In the genomic region with DNA sequence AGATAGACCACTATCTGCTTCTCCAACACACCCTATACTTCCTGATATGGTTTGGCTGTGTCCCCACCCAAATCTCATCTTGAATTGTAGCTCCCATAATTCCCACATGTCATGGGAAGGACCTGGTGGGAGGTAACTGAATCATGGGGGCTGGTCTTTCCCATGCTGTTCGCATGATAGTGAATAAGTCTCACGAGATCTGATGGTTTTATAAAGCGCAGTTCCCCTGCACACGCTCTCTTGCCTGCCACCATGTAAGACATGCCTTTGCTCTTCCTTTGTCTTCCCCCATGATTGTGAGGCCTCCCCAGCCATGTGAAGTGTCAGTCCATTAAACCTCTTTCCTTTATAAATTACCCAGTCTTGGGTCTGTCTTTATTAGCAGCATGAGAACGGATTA, we compare ENCODE assay signal across 7 cellular contexts. TPM values are rescaled to one million over a fixed set of nuclear protein-coding genes. Genes with fewer than 3 reads are reported as not detected.
A peak's percentile ranks its signal among the peaks of the same experiment; 100 is the strongest.
DNase-seq lines count a peak whose midpoint lies in the region; ATAC-seq, FAIRE-seq and TF ChIP-seq lines count a peak whose summit lies in the region.
"Not testable (repeated sequence)": the region's sequence is repeated elsewhere in the genome, so short reads cannot be mapped to it uniquely, and the experiment has no call there.
"Had no signal": no experiment of that assay in that cellular context is flagged by ENCODE, and none has a peak within 500 bp of the region (broad histone marks: within the 10 kb centered on the region; RNA-seq: fewer than 3 reads in every experiment).

No MANE protein-coding gene starts in this region.

- not testable (repeated sequence) for H3K9me3 ChIP-seq in K562 (replicated peaks; ENCODE audit: control insufficient read depth, insufficient read depth, low read depth, low read length); HepG2 (ENCODE audit: low read length); neutrophil

- intact Hi-C loops in CD14-positive monocyte (cut with micrococcal nuclease); K562 (cut with micrococcal nuclease); dendritic cell treated with granulocyte-macrophage colony-stimulating factor and Interleukin-4, amounts not matched to agents 40 ng/mL and 50 ng/mL, for 4 days (cut with micrococcal nuclease); HepG2 (cut with micrococcal nuclease; ENCODE audit: unreplicated experiment): not testable (repeated sequence)

- TF ChIP-seq EP300 in K562 (IDR thresholded peaks at IDR 0.05; ENCODE audit: low read length); HepG2 (IDR thresholded peaks at IDR 0.05; ENCODE audit: low read depth in 2 of 2, low read length in 2 of 2); HepG2 (CRISPR knock-in tag; IDR thresholded peaks at IDR 0.05; ENCODE audit: borderline replicate concordance): not testable (repeated sequence)

- not testable (repeated sequence) for H3K4me3 Mint-ChIP-seq in CD14-positive monocyte; dendritic cell treated with granulocyte-macrophage colony-stimulating factor and Interleukin-4, amounts not matched to agents 40 ng/mL and 50 ng/mL, for 4 days

- not testable (repeated sequence) for BruUV-seq in K562 (replicated peaks; lab: Mats Ljungman, UMichigan); HepG2 (replicated peaks; lab: Mats Ljungman, UMichigan)

- H3K4me1 ChIP-seq in K562 (replicated peaks in 1 of 2; ENCODE audit: control insufficient read depth in 2 of 2, insufficient read depth in 2 of 2, low read length in 2 of 2) (peaks cover 20 to 38% of the 10 kb centered on the region in 2 experiments), HepG2 (ENCODE audit: insufficient read depth, low read length) (peaks cover 29% of the 10 kb centered on the region), neutrophil (ENCODE audit: control insufficient read depth in 1 of 2, insufficient read depth in 1 of 2, low read depth in 1 of 2, low read length in 1 of 2) (peaks cover 14 to 42% of the 10 kb centered on the region in 2 experiments)

- POLR2A ChIA-PET in K562 (lab: Yijun Ruan, JAX) = not testable (repeated sequence)
- POLR2A ChIA-PET in HepG2 (lab: Yijun Ruan, JAX) = interaction anchor here (0.9 kb wide), 1 partner anchor 180 kb away, joined by 3 read pairs; no protein-coding TSS in a partner anchor

- not testable (repeated sequence) for H2AFZ ChIP-seq in K562 (ENCODE audit: low read depth, low read length); HepG2 (ENCODE audit: low read length)

- TF ChIP-seq RAD21 in K562 (CRISPR knock-in tag; conservative IDR thresholded peaks at IDR 0.05 in 1 of 2, IDR thresholded peaks at IDR 0.05 in 1 of 2); HepG2 (CRISPR knock-in tag; IDR thresholded peaks at IDR 0.05): not testable (repeated sequence)

- TF ChIP-seq CTCF in CD14-positive monocyte (IDR thresholded peaks at IDR 0.05); K562 (IDR thresholded peaks at IDR 0.05 in 2 of 3, conservative IDR thresholded peaks at IDR 0.05 in 1 of 3; ENCODE audit: insufficient read depth in 2 of 3, low read depth in 1 of 3, low read length in 3 of 3); HepG2 (CRISPR knock-in tag; IDR thresholded peaks at IDR 0.05); neutrophil (IDR thresholded peaks at IDR 0.05): not testable (repeated sequence)

- not testable (repeated sequence) for H3K4me3 ChIP-seq in K562; HepG2 (replicated peaks in 1 of 3; ENCODE audit: insufficient read depth in 1 of 3, low read depth in 2 of 3, low read length in 3 of 3); neutrophil (ENCODE audit: low read depth in 1 of 2, low read length in 1 of 2)

- peaks cover 2 to 16% (median 7%) of the 10 kb centered on the region in 7 donors for H3K9me3 Mint-ChIP-seq in CD14-positive monocyte
- peaks cover 7 to 14% of the 10 kb centered on the region in 2 donors for H3K9me3 Mint-ChIP-seq in activated naive CD4-positive, alpha-beta T cell treated with anti-CD3 and anti-CD28 coated beads, Interleukin-2, amount 50 U/mL, for 72 hours
- H3K9me3 Mint-ChIP-seq in dendritic cell treated with granulocyte-macrophage colony-stimulating factor and Interleukin-4, amounts not matched to agents 40 ng/mL and 50 ng/mL, for 4 days = peaks cover 22% of the 10 kb centered on the region

- not testable (repeated sequence) for H3K36me3 ChIP-seq in K562 (ENCODE audit: control insufficient read depth, insufficient read depth, low read length)
- peaks cover 20 to 48% of the 10 kb centered on the region in 2 experiments for H3K36me3 ChIP-seq in HepG2 (replicated peaks in 1 of 2; ENCODE audit: control insufficient read depth in 1 of 2, insufficient read depth in 2 of 2, low read length in 2 of 2)
- peaks cover 61% of the 10 kb centered on the region for H3K36me3 ChIP-seq in neutrophil

- peaks cover 35% of the 10 kb centered on the region for H3K79me2 ChIP-seq in K562 (ENCODE audit: control insufficient read depth, insufficient read depth, low read length)
- peaks cover 93% of the 10 kb centered on the region for H3K79me2 ChIP-seq in HepG2 (ENCODE audit: insufficient read depth, low read length)

- not testable (repeated sequence) for ATAC-seq in activated naive CD4-positive, alpha-beta T cell treated with anti-CD3 and anti-CD28 coated beads, Interleukin-2, amount 50 U/mL, for 72 hours; K562; HepG2

- in situ Hi-C loops in K562 (cut with MboI); HepG2 (cut with HindIII; ENCODE audit: extremely low pct_ligation_motif_present, low pct_unique_long_range_greater_than_20kb): not testable (repeated sequence)

- H3K9me1 ChIP-seq in K562 (ENCODE audit: control insufficient read depth, insufficient read depth, low read length) = not testable (repeated sequence)

- TF ChIP-seq POLR2A in K562 (conservative IDR thresholded peaks at IDR 0.05); HepG2 (IDR thresholded peaks at IDR 0.05; ENCODE audit: insufficient read depth in 1 of 2, low read depth in 2 of 2, low read length in 2 of 2): not testable (repeated sequence)

- peaks cover 62 to 79% of the 10 kb centered on the region in 2 donors for H3K36me3 Mint-ChIP-seq in CD14-positive monocyte
- H3K36me3 Mint-ChIP-seq in activated naive CD4-positive, alpha-beta T cell treated with anti-CD3 and anti-CD28 coated beads, Interleukin-2, amount 50 U/mL, for 72 hours = peaks cover 17 to 19% of the 10 kb centered on the region in 2 donors
- H3K36me3 Mint-ChIP-seq in dendritic cell treated with granulocyte-macrophage colony-stimulating factor and Interleukin-4, amounts not matched to agents 40 ng/mL and 50 ng/mL, for 4 days (ENCODE audit: low read depth) = peaks cover 88% of the 10 kb centered on the region

- not testable (repeated sequence) for H4K20me1 ChIP-seq in K562 (replicated peaks; ENCODE audit: control insufficient read depth, insufficient read depth, low read length)
- H4K20me1 ChIP-seq in HepG2 (ENCODE audit: insufficient read depth, low read length) = peaks cover 16% of the 10 kb centered on the region; the same call in 1 of the 2 replicates

- WGBS in K562 (ENCODE audit: insufficient coverage, low coverage, missing lambda C conversion rate) = 94% methylated on average over 5 of the region's 5 CpGs
- 100% methylated on average over 5 of the region's 5 CpGs for WGBS in HepG2 (ENCODE audit: low lambda C conversion rate)

- CTCF ChIA-PET in K562 (lab: Yijun Ruan, JAX; ENCODE audit: low intra/inter-chr PET ratio); HepG2 (lab: Yijun Ruan, JAX; ENCODE audit: low intra/inter-chr PET ratio, low total read pairs): not testable (repeated sequence)

- H3K27me3 ChIP-seq in K562 (ENCODE audit: control insufficient read depth in 2 of 2, insufficient read depth in 2 of 2, low read length in 2 of 2); HepG2 (ENCODE audit: control insufficient read depth in 1 of 2, insufficient read depth in 2 of 2, low read length in 2 of 2); neutrophil: not testable (repeated sequence)

- not testable (repeated sequence) for H3K27ac ChIP-seq in K562 (ENCODE audit: extremely low read depth, low read depth, low read length); HepG2 (ENCODE audit: extremely low read length, insufficient read depth, low read length)
- peak overlapping the region; percentile 57 for H3K27ac ChIP-seq in neutrophil

- H3K4me2 ChIP-seq in K562 (ENCODE audit: insufficient read depth, low read length) = 0 out of 2 replicates have a peak overlapping the region, but pooled peaks have one; percentile 70
- not testable (repeated sequence) for H3K4me2 ChIP-seq in HepG2 (ENCODE audit: low read depth, low read length)

- not testable (repeated sequence) for H3K9ac ChIP-seq in K562 (ENCODE audit: insufficient read depth in 1 of 2, low read depth in 2 of 2, low read length in 2 of 2); HepG2 (ENCODE audit: insufficient read depth, low read depth, low read length)

- peaks cover 33% of the 10 kb centered on the region for H3K4me1 Mint-ChIP-seq in CD14-positive monocyte
- H3K4me1 Mint-ChIP-seq in dendritic cell treated with granulocyte-macrophage colony-stimulating factor and Interleukin-4, amounts not matched to agents 40 ng/mL and 50 ng/mL, for 4 days (ENCODE audit: low read depth) = peaks cover 56% of the 10 kb centered on the region

- not testable (repeated sequence) for FAIRE-seq in K562 (lab: Jason Lieb, UNC); HepG2 (lab: Jason Lieb, UNC)

- H3K27ac Mint-ChIP-seq in CD14-positive monocyte = peak overlapping the region in 4 of 7 donors; percentile 15 to 52 (median 19)
- H3K27ac Mint-ChIP-seq in activated naive CD4-positive, alpha-beta T cell treated with anti-CD3 and anti-CD28 coated beads, Interleukin-2, amount 50 U/mL, for 72 hours = peak overlapping the region; percentile 1 to 72
- peak overlapping the region; percentile 1 for H3K27ac Mint-ChIP-seq in dendritic cell treated with granulocyte-macrophage colony-stimulating factor and Interleukin-4, amounts not matched to agents 40 ng/mL and 50 ng/mL, for 4 days

- DNase-seq in CD14-positive monocyte (ENCODE audit: low spot score); activated naive CD4-positive, alpha-beta T cell treated with anti-CD3 and anti-CD28 coated beads, Interleukin-2, amount 50 U/mL, for 72 hours (ENCODE audit: low spot score in 2 of 2); K562 (ENCODE audit: extremely low read depth in 1 of 4, low spot score in 3 of 4); HepG2 (ENCODE audit: low spot score): not testable (repeated sequence)

- H3K27me3 Mint-ChIP-seq in CD14-positive monocyte (ENCODE audit: low read depth in 3 of 3); dendritic cell treated with granulocyte-macrophage colony-stimulating factor and Interleukin-4, amounts not matched to agents 40 ng/mL and 50 ng/mL, for 4 days: not testable (repeated sequence)

RNA-seq across cellular contexts. Expression of a gene that starts 11.2 kb away (rescaled TPM):
- polyA plus RNA-seq in CD14-positive monocyte = 100 to 1,000 TPM; 259 to 292 TPM
- 10 to 100 TPM; 11.6 to 16.4 TPM for total RNA-seq in activated naive CD4-positive, alpha-beta T cell treated with anti-CD3 and anti-CD28 coated beads, Interleukin-2, amount 50 U/mL, for 72 hours
- total RNA-seq in K562 (2011; cell fraction: chromatin; rRNA removed; ENCODE audit: low replicate concordance) = 30.3 and 41.3 TPM in 2 replicates
- total RNA-seq in K562 (2011; cell fraction: nucleolus; rRNA removed) = 26.2 and 31.9 TPM in 2 replicates
- total RNA-seq in K562 (2011; cell fraction: nucleoplasm; rRNA removed) = 25.7 and 32.7 TPM in 2 replicates
- 7.5 and 7.6 TPM in 2 replicates for total RNA-seq in K562 (2014; rRNA removed)
- total RNA-seq in K562 (2014; rRNA removed; fragmentation: Illumina TruSeq; extraction: Trizol) = 16.9 and 20.2 TPM in 2 replicates
- 21.3 and 22.2 TPM in 2 replicates for total RNA-seq in K562 (2015; rRNA removed; fragmentation: Illumina TruSeq; extraction: Trizol)
- 21.3 and 22.2 TPM in 2 replicates for total RNA-seq in K562 (2021)
- polyA plus RNA-seq in K562 (2011; rRNA removed) = 25.7 TPM in 2 replicates
- polyA plus RNA-seq in K562 (2011; cell fraction: cytosol; rRNA removed) = 13.6 and 16.0 TPM in 2 replicates
- 8.9 and 12.8 TPM in 2 replicates for polyA plus RNA-seq in K562 (2011; cell fraction: nucleus; rRNA removed)
- 15.6 and 22.8 TPM in 2 replicates for polyA plus RNA-seq in K562 (2012)
- polyA plus RNA-seq in K562 (2014; fragmentation: Illumina TruSeq; extraction: Trizol) = 19.0 and 22.5 TPM in 2 replicates
- polyA plus RNA-seq in K562 (2014; fragmentation: Nextera tagmentation; extraction: Ambion mirVana) = 10 to 100 TPM; 11.4 to 13.6 TPM
- polyA plus RNA-seq in K562 (2014; rRNA removed) = 14.4 and 15.3 TPM in 2 replicates
- 21.1 and 24.1 TPM in 2 replicates for polyA minus RNA-seq in K562 (2011; rRNA and poly(A)+ RNA removed)
- polyA minus RNA-seq in K562 (2011; cell fraction: cytosol; rRNA and poly(A)+ RNA removed) = 10.1 and 10.3 TPM in 2 replicates
- polyA minus RNA-seq in K562 (2011; cell fraction: nucleus; rRNA and poly(A)+ RNA removed) = 8.9 and 21.4 TPM in 2 replicates
- 66.6 and 118 TPM in 2 replicates for total RNA-seq in HepG2 (2016; rRNA removed; fragmentation: Illumina TruSeq; extraction: Trizol)
- 21.2 and 21.9 TPM in 2 replicates for total RNA-seq in HepG2 (2016; cell fraction: cytosol; rRNA removed; fragmentation: Illumina TruSeq; extraction: Trizol; ENCODE audit: low read depth)
- total RNA-seq in HepG2 (2016; cell fraction: insoluble cytoplasmic fraction; rRNA removed; fragmentation: Illumina TruSeq; extraction: Trizol) = 68.3 and 113 TPM in 2 replicates
- 62.9 and 66.9 TPM in 2 replicates for total RNA-seq in HepG2 (2016; cell fraction: membrane; rRNA removed; fragmentation: Illumina TruSeq; extraction: Trizol)
- 58.7 and 62.6 TPM in 2 replicates for total RNA-seq in HepG2 (2016; cell fraction: nucleus; rRNA removed; fragmentation: Illumina TruSeq; extraction: Trizol)
- polyA plus RNA-seq in HepG2 (2011; rRNA removed) = 62.5 and 71.3 TPM in 2 replicates
- 47.6 and 65.5 TPM in 2 replicates for polyA plus RNA-seq in HepG2 (2011; cell fraction: cytosol; rRNA removed)
- 21.8 and 24.9 TPM in 2 replicates for polyA plus RNA-seq in HepG2 (2011; cell fraction: nucleus; rRNA removed)
- 65.8 and 79.3 TPM in 2 replicates for polyA plus RNA-seq in HepG2 (2012)
- polyA plus RNA-seq in HepG2 (2016; cell fraction: cytosol; fragmentation: Illumina TruSeq; extraction: Trizol; ENCODE audit: low read depth) = 40.3 and 43.5 TPM in 2 replicates
- polyA plus RNA-seq in HepG2 (2016; cell fraction: insoluble cytoplasmic fraction; fragmentation: Illumina TruSeq; extraction: Trizol; ENCODE audit: low read depth) = 204 and 209 TPM in 2 replicates
- polyA plus RNA-seq in HepG2 (2016; cell fraction: membrane; fragmentation: Illumina TruSeq; extraction: Trizol; ENCODE audit: low read depth) = 63.7 and 78.2 TPM in 2 replicates
- polyA plus RNA-seq in HepG2 (2016; cell fraction: nucleus; fragmentation: Illumina TruSeq; extraction: Trizol; ENCODE audit: insufficient read depth, low read depth) = 75.7 and 79.0 TPM in 2 replicates
- polyA minus RNA-seq in HepG2 (2011; rRNA and poly(A)+ RNA removed; ENCODE audit: low replicate concordance) = 6.0 and 117 TPM in 2 replicates
- polyA minus RNA-seq in HepG2 (2011; cell fraction: cytosol; rRNA and poly(A)+ RNA removed) = 57.0 and 63.8 TPM in 2 replicates
- 65.0 and 68.2 TPM in 2 replicates for polyA minus RNA-seq in HepG2 (2011; cell fraction: nucleus; rRNA and poly(A)+ RNA removed)
- total RNA-seq: Calu3 had no signal
